ENCODE assay signal across 20 cellular contexts in genomic region chr2:36886664-36887063, GRCh38.
"Had no signal": no experiment of that assay in that cellular context is flagged by ENCODE, and none has a peak within 500 bp of the region (broad histone marks: within the 10 kb centered on the region; RNA-seq: fewer than 3 reads in every experiment).

No MANE protein-coding gene starts in this region.

- H3K36me3 Mint-ChIP-seq: natural killer cell had no signal

- H3K27me3 ChIP-seq: colonic mucosa, pancreas, stomach had no signal

- ATAC-seq: activated CD4-positive, alpha-beta T cell treated with anti-CD3 and anti-CD28 coated beads for 36 hours; lower lobe of right lung; natural killer cell; pancreas; sciatic nerve; WTC11 had no signal

- DNase-seq: activated CD4-positive, alpha-beta memory T cell treated with anti-CD3 and anti-CD28 coated beads for 36 hours; activated CD4-positive, alpha-beta T cell treated with anti-CD3 and anti-CD28 coated beads for 36 hours; activated naive CD8-positive, alpha-beta T cell treated with anti-CD3 and anti-CD28 coated beads for 36 hours; activated T-cell treated with anti-CD3 and anti-CD28 coated beads for 4 hours; amygdala; central memory CD4-positive, alpha-beta T cell; colonic mucosa; erythroblast; hippocampal formation; islet precursor cell; lower lobe of right lung; natural killer cell; pancreas; stimulated activated CD4-positive, alpha-beta T cell treated with anti-CD3 and anti-CD28 coated beads, Interleukin-4, amount 100 ng/mL, for 1 hour; stomach; trophoblast cell had no signal

- H3K27ac Mint-ChIP-seq: activated CD4-positive, alpha-beta memory T cell treated with anti-CD3 and anti-CD28 coated beads for 36 hours; activated CD4-positive, alpha-beta T cell treated with anti-CD3 and anti-CD28 coated beads for 36 hours; activated naive CD8-positive, alpha-beta T cell treated with anti-CD3 and anti-CD28 coated beads for 36 hours; brain; natural killer cell; WTC11 had no signal

- H3K4me1 Mint-ChIP-seq: brain, natural killer cell, WTC11 had no signal

- H3K36me3 ChIP-seq: colonic mucosa, pancreas had no signal

- H3K27me3 Mint-ChIP-seq: activated CD4-positive, alpha-beta memory T cell treated with anti-CD3 and anti-CD28 coated beads for 36 hours; activated CD4-positive, alpha-beta T cell treated with anti-CD3 and anti-CD28 coated beads for 36 hours; activated naive CD8-positive, alpha-beta T cell treated with anti-CD3 and anti-CD28 coated beads for 36 hours; brain had no signal

- H3K4me1 ChIP-seq: colonic mucosa, lower lobe of right lung, pancreas had no signal

- H3K9me3 Mint-ChIP-seq: activated CD4-positive, alpha-beta memory T cell treated with anti-CD3 and anti-CD28 coated beads for 36 hours; activated naive CD8-positive, alpha-beta T cell treated with anti-CD3 and anti-CD28 coated beads for 36 hours; brain; natural killer cell; WTC11 had no signal

- H3K27ac ChIP-seq: colonic mucosa, lower lobe of right lung, pancreas, stomach had no signal

- H3K4me3 Mint-ChIP-seq: activated CD4-positive, alpha-beta memory T cell treated with anti-CD3 and anti-CD28 coated beads for 36 hours; activated CD4-positive, alpha-beta T cell treated with anti-CD3 and anti-CD28 coated beads for 36 hours; activated naive CD8-positive, alpha-beta T cell treated with anti-CD3 and anti-CD28 coated beads for 36 hours; brain; natural killer cell; WTC11 had no signal

- H3K9me3 ChIP-seq: colonic mucosa, lower lobe of right lung, pancreas, stomach had no signal

- H3K4me3 ChIP-seq: colonic mucosa, lower lobe of right lung, pancreas, smooth muscle cell, stomach had no signal
